Comparison of ENCODE assay signal across 1 cellular context in genomic region chr22:20084547-20085413, GRCh38.
TF ChIP-seq lines count a peak whose summit lies in the region.

No MANE protein-coding gene starts in this region.

TF ChIP-seq in GM12878, 131 proteins besides CTCF, POLR2A, EP300 and RAD21:
- TF ChIP-seq NR2F1 (conservative IDR thresholded peaks at IDR 0.05) = 0 out of 2 replicates have a peak, but pooled peaks have one; percentile 41
- TF ChIP-seq HDGF (IDR thresholded peaks at IDR 0.05) = peak; percentile 44; the same call in 1 of the 2 replicates
- no peak for TF ChIP-seq IKZF2 (IDR thresholded peaks at IDR 0.05)
- TF ChIP-seq ZBTB33 (IDR thresholded peaks at IDR 0.05) = peak; percentile 32; the same call in 1 of the 2 replicates
